ENCODE assay signal across 8 cellular contexts in genomic region chrX:20252392-20253231, GRCh38. TPM values are rescaled to one million over a fixed set of nuclear protein-coding genes. Genes with fewer than 3 reads are reported as not detected.
DNase-seq lines count a peak whose midpoint lies in the region; ATAC-seq and TF ChIP-seq lines count a peak whose summit lies in the region.

No MANE protein-coding gene starts in this region.

- H3K27me3 ChIP-seq in RWPE2 (ENCODE audit: insufficient read depth, poor library complexity, severe bottlenecking) (no peaks in the 10 kb centered on the region), heart left ventricle (no peaks in the 10 kb centered on the region), spleen (replicated peaks in 1 of 7) (no peaks in the 10 kb centered on the region)

- no peak for DNase-seq in GM12864 (ENCODE audit: low read depth)
- DNase-seq in HFF-Myc (ENCODE audit: extremely low read depth, low read depth): no peak
- DNase-seq in RWPE2 (ENCODE audit: low spot score): no peak
- peak; percentile 88 for DNase-seq in activated effector memory CD4-positive, alpha-beta T cell treated with anti-CD3 and anti-CD28 coated beads, Interleukin-2, amount 50 U/mL, for 16 hours
- DNase-seq in heart left ventricle: peak; percentile 25 to 57 (median 35)
- DNase-seq in spleen: peak; percentile 82

- no peaks in the 10 kb centered on the region for H3K4me1 ChIP-seq in RWPE2 (ENCODE audit: insufficient read depth, poor library complexity, severe bottlenecking)
- peaks cover 0 to 14% (median 0%) of the 10 kb centered on the region in 12 donors for H3K4me1 ChIP-seq in heart left ventricle
- peaks cover 0 to 52% (median 8%) of the 10 kb centered on the region in 6 donors for H3K4me1 ChIP-seq in spleen

- H3K9me3 ChIP-seq in RWPE2 (ENCODE audit: severe bottlenecking): no peaks in the 10 kb centered on the region
- H3K9me3 ChIP-seq in heart left ventricle: peaks cover 0 to 8% (median 0%) of the 10 kb centered on the region in 12 donors
- H3K9me3 ChIP-seq in spleen: no peaks in the 10 kb centered on the region

- H3K27ac ChIP-seq in RWPE2 (ENCODE audit: poor library complexity, severe bottlenecking): no peak overlapping the region
- no peak overlapping the region for H3K27ac ChIP-seq in heart left ventricle
- peak overlapping the region in 2 of 8 donors; percentile 33 to 41 for H3K27ac ChIP-seq in spleen

- intact Hi-C loops in heart left ventricle (cut with DNase I): loop anchor here in 6 of 10 donors (1.0 to 5.0 kb wide), 4 partner anchors 190 to 192 kb away; no protein-coding TSS in a partner anchor
- intact Hi-C loops in spleen (cut with DNase I; ENCODE audit: low total_unique reads): loop anchor here (5.0 kb wide), 1 partner anchor 195 kb away; no protein-coding TSS in a partner anchor

- H3K36me3 ChIP-seq in RWPE2 (ENCODE audit: low read depth): no peaks in the 10 kb centered on the region
- no peaks in the 10 kb centered on the region for H3K36me3 ChIP-seq in heart left ventricle
- peaks cover 0 to 6% (median 0%) of the 10 kb centered on the region in 6 donors for H3K36me3 ChIP-seq in spleen

- no peak for TF ChIP-seq POLR2A in heart left ventricle (IDR thresholded peaks at IDR 0.05)
- no peak for TF ChIP-seq POLR2A in spleen (IDR thresholded peaks at IDR 0.05)

- ATAC-seq in RWPE2 (ENCODE audit: low read depth): peak; percentile 48; the same call in 1 of the 3 replicates
- peak in 3 of 4 donors; percentile 33 to 46 (median 44) for ATAC-seq in heart left ventricle
- ATAC-seq in GM19035 (IDR thresholded peaks at IDR 0.05; ENCODE audit: unreplicated experiment): no peak
- ATAC-seq in HG03457 (IDR thresholded peaks at IDR 0.05; ENCODE audit: unreplicated experiment): no peak

- no peak overlapping the region for H3K4me3 ChIP-seq in GM12864 (ENCODE audit: low read depth, low read length)
- H3K4me3 ChIP-seq in HFF-Myc (replicated peaks; ENCODE audit: low read depth, low read length): no peak overlapping the region
- no peak overlapping the region for H3K4me3 ChIP-seq in RWPE2 (ENCODE audit: severe bottlenecking)
- no peak overlapping the region for H3K4me3 ChIP-seq in heart left ventricle
- H3K4me3 ChIP-seq in spleen: no peak overlapping the region

- 62 to 87% (median 76%) methylated on average over 6 of the region's 6 CpGs for WGBS in heart left ventricle, 4 donors
- 61 to 73% (median 67%) methylated on average over 5 to 6 of the region's 6 CpGs for WGBS in spleen, 5 donors

- TF ChIP-seq CTCF in GM12864 (IDR thresholded peaks at IDR 0.05; ENCODE audit: low read depth, low read length, missing control alignments) (peak; percentile 71), HFF-Myc (IDR thresholded peaks at IDR 0.05; ENCODE audit: low read depth, low read length, missing control alignments) (peak; percentile 65), RWPE2 (IDR thresholded peaks at IDR 0.05; ENCODE audit: poor library complexity, severe bottlenecking) (peak; percentile 60), heart left ventricle (IDR thresholded peaks at IDR 0.05) (peak; percentile 31 to 56 (median 44)), spleen (IDR thresholded peaks at IDR 0.05 in 8 of 11, conservative IDR thresholded peaks at IDR 0.05 in 3 of 11) (peak; percentile 39 to 75 (median 63))

RNA-seq across cellular contexts. Expression of gene RPS6KA3, which starts 14.1 kb away (rescaled TPM):
- total RNA-seq in heart left ventricle (10 to 100 TPM; 28.1 to 52.3 (median 39.8) TPM), spleen (10 to 100 TPM; 55.9 to 85.9 (median 69.9) TPM)
- polyA plus RNA-seq in heart left ventricle (10 to 100 TPM in 1 of 2 donors, 1 to 10 TPM in 1; 6.6 to 27.8 TPM), spleen (10 to 100 TPM in 2 of 3 donors, 1 to 10 TPM in 1; 8.4 to 13.8 (median 10.4) TPM)

Comparison
In these comparisons a context has a peak if more than half of its experiments do, and no peak if none do; other contexts are left out.
1. DNase-seq: peak in activated effector memory CD4-positive, alpha-beta T cell treated with anti-CD3 and anti-CD28 coated beads, Interleukin-2, amount 50 U/mL, for 16 hours (single experiment), heart left ventricle (5 of 5) and spleen (single experiment); none in GM12864 (single experiment), HFF-Myc (single experiment) and RWPE2 (single experiment).
2. ATAC-seq: peak in RWPE2 (single experiment) and heart left ventricle (3 of 4); none in GM19035 (single experiment) and HG03457 (single experiment).
3. Peak in every context shown above with its lines, with median percentiles within 50 percentile points of each other: CTCF ChIP-seq.